12 cellular contexts compared by ENCODE assay signal in the genomic region with DNA sequence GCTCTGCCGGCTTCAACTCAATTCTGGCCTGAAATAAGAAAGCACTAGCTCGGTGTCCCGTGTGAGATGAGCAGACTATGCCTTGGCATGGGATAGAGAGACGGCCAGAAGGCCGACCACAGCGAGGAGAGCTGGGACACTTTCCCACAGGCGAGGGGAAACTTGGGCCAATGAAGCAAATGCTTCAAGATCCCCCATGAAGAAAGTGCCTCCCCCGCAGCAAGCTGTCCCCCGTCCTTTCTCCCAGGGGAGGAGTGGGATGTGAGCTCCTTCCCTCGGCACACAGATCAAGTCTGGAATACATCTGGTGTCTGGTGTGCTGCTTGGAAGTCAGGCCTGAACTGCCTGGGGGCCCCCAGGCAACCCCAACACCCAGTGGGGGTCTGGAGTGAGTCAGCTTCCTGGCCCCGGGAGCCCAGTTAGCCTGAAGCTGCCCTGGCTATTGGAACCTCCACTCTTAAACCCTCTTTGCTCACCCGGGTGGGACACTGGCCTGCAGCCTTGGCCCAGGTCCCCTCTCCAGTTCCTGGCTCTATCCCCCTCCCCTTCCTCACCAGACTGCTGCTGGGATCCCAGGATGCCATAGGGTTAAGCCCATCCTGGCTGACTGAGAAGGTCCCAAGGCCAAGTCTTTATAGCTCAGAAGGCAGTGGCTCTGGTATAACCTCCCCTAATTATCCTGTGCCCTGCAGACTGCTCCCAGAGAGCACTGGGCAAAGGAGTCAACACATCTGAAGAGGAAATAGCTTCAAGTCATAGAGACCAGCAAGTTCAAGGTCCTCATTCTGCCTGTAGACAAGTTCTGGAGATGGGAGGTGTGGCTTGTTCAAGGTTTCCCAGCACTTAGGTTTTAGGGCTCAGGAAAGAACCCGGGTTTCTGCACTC.
DNase-seq lines count a peak whose midpoint lies in the region; ATAC-seq and TF ChIP-seq lines count a peak whose summit lies in the region.
"Had no signal": no experiment of that assay in that cellular context is flagged by ENCODE, and none has a peak within 500 bp of the region (broad histone marks: within the 10 kb centered on the region; RNA-seq: fewer than 3 reads in every experiment).

No MANE protein-coding gene starts in this region.

- CTCF ChIA-PET in naive thymus-derived CD4-positive, alpha-beta T cell (lab: Charles Lee) = no interaction called here

- no peaks in the 10 kb centered on the region for H3K27me3 ChIP-seq in dorsolateral prefrontal cortex
- no peaks in the 10 kb centered on the region for H3K27me3 ChIP-seq in skeletal muscle satellite cell (ENCODE audit: control insufficient read depth, insufficient read depth, low read length)
- no peaks in the 10 kb centered on the region for H3K27me3 ChIP-seq in naive thymus-derived CD4-positive, alpha-beta T cell (ENCODE audit: control insufficient read depth in 2 of 2, insufficient read depth in 2 of 2, low read length in 2 of 2)
- H3K27me3 ChIP-seq in effector memory CD4-positive, alpha-beta T cell (replicated peaks; ENCODE audit: control insufficient read depth, insufficient read depth, low read length, poor library complexity, severe bottlenecking) = no peaks in the 10 kb centered on the region

- H3K4me1 ChIP-seq in skeletal muscle satellite cell (ENCODE audit: control insufficient read depth, insufficient read depth, low read length) = peaks cover 52% of the 10 kb centered on the region
- no peaks in the 10 kb centered on the region for H3K4me1 ChIP-seq in naive thymus-derived CD4-positive, alpha-beta T cell (ENCODE audit: control insufficient read depth in 2 of 2, insufficient read depth in 2 of 2, low read length in 2 of 2)
- H3K4me1 ChIP-seq in effector memory CD4-positive, alpha-beta T cell (ENCODE audit: control insufficient read depth, insufficient read depth, low read length, poor library complexity, severe bottlenecking) = no peaks in the 10 kb centered on the region

- H3K36me3 ChIP-seq in skeletal muscle satellite cell (ENCODE audit: insufficient read depth, low read length) = no peaks in the 10 kb centered on the region
- no peaks in the 10 kb centered on the region for H3K36me3 ChIP-seq in naive thymus-derived CD4-positive, alpha-beta T cell (ENCODE audit: control insufficient read depth in 2 of 3, insufficient read depth in 3 of 3, low read length in 3 of 3)
- no peaks in the 10 kb centered on the region for H3K36me3 ChIP-seq in effector memory CD4-positive, alpha-beta T cell (ENCODE audit: control insufficient read depth, insufficient read depth, low read length)

- no peak overlapping the region for H3K27ac Mint-ChIP-seq in naive thymus-derived CD4-positive, alpha-beta T cell
- H3K27ac Mint-ChIP-seq: naive B cell had no signal

- peak; percentile 12 for DNase-seq in GM03348 (ENCODE audit: low spot score)
- DNase-seq in RPMI7951 (ENCODE audit: low read depth) = peak; percentile 97
- DNase-seq in dorsolateral prefrontal cortex = peak in 1 of 10 donors; percentile 28
- DNase-seq in LoVo (ENCODE audit: low spot score) = no peak
- no peak for DNase-seq in naive thymus-derived CD4-positive, alpha-beta T cell
- no peak for DNase-seq in effector memory CD4-positive, alpha-beta T cell
- DNase-seq: activated CD4-positive, CD25-positive, alpha-beta regulatory T cell treated with anti-CD3 and anti-CD28 coated beads, Interleukin-2, amount 50 U/mL, for 72 hours; effector CD8-positive, alpha-beta T cell; naive B cell; NCI-H1048 had no signal

- H3K9ac ChIP-seq in skeletal muscle satellite cell (ENCODE audit: low read depth, low read length) = peak overlapping the region; percentile 29

- no peaks in the 10 kb centered on the region for H3K36me3 Mint-ChIP-seq in naive thymus-derived CD4-positive, alpha-beta T cell
- H3K36me3 Mint-ChIP-seq: naive B cell had no signal

- peak overlapping the region in 41 of 59 donors; percentile 1 to 75 (median 42) for H3K27ac ChIP-seq in dorsolateral prefrontal cortex
- H3K27ac ChIP-seq in naive thymus-derived CD4-positive, alpha-beta T cell (ENCODE audit: low read depth, low read length) = no peak overlapping the region
- no peak overlapping the region for H3K27ac ChIP-seq in effector memory CD4-positive, alpha-beta T cell (ENCODE audit: insufficient read depth, low read length, poor library complexity, severe bottlenecking)

- POLR2A ChIA-PET in naive thymus-derived CD4-positive, alpha-beta T cell (lab: Charles Lee) = no interaction called here

- H3K4me1 Mint-ChIP-seq in naive thymus-derived CD4-positive, alpha-beta T cell = peaks cover 0 to 10% (median 0%) of the 10 kb centered on the region in 7 donors

- H3K4me3 ChIP-seq in dorsolateral prefrontal cortex (no peak overlapping the region), skeletal muscle satellite cell (ENCODE audit: low read length) (peak overlapping the region; percentile 30)
- no peak overlapping the region for H3K4me3 ChIP-seq in naive thymus-derived CD4-positive, alpha-beta T cell (ENCODE audit: low read length)
- no peak overlapping the region for H3K4me3 ChIP-seq in effector memory CD4-positive, alpha-beta T cell (ENCODE audit: insufficient read depth, low read depth, low read length, poor library complexity, severe bottlenecking)

- H3K9me3 Mint-ChIP-seq in naive thymus-derived CD4-positive, alpha-beta T cell = peaks cover 0 to 2% (median 0%) of the 10 kb centered on the region in 11 donors
- H3K9me3 Mint-ChIP-seq: naive B cell had no signal

- no peaks in the 10 kb centered on the region for H3K27me3 Mint-ChIP-seq in naive thymus-derived CD4-positive, alpha-beta T cell

- intact Hi-C loops in dorsolateral prefrontal cortex (cut with DNase I) = no loop called here
- intact Hi-C loops in naive thymus-derived CD4-positive, alpha-beta T cell (cut with micrococcal nuclease) = no loop called here

- H3K9me3 ChIP-seq in skeletal muscle satellite cell (replicated peaks; ENCODE audit: low read length) = no peaks in the 10 kb centered on the region
- no peaks in the 10 kb centered on the region for H3K9me3 ChIP-seq in naive thymus-derived CD4-positive, alpha-beta T cell (ENCODE audit: control insufficient read depth in 2 of 3, low read length in 3 of 3)
- H3K9me3 ChIP-seq in effector memory CD4-positive, alpha-beta T cell (ENCODE audit: control insufficient read depth, low read length) = no peaks in the 10 kb centered on the region

- no peak overlapping the region for H3K4me3 Mint-ChIP-seq in naive thymus-derived CD4-positive, alpha-beta T cell
- H3K4me3 Mint-ChIP-seq: naive B cell had no signal

- no peak for TF ChIP-seq CTCF in dorsolateral prefrontal cortex (IDR thresholded peaks at IDR 0.05 in 54 of 56, conservative IDR thresholded peaks at IDR 0.05 in 2 of 56; ENCODE audit: low read depth in 1 of 56, partially characterized antibody in 56 of 56)

- H3K4me2 ChIP-seq in skeletal muscle satellite cell (ENCODE audit: low read length) = peak overlapping the region; percentile 51

- ATAC-seq in naive thymus-derived CD4-positive, alpha-beta T cell = no peak
- no peak for ATAC-seq in HG03460 (IDR thresholded peaks at IDR 0.05; ENCODE audit: unreplicated experiment)

Comparison
In these comparisons a context has a peak if more than half of its experiments do, and no peak if none do; other contexts are left out.
1. DNase-seq: peak in GM03348 (single experiment) and RPMI7951 (single experiment); none in LoVo (single experiment), naive thymus-derived CD4-positive, alpha-beta T cell (0 of 9) and effector memory CD4-positive, alpha-beta T cell (0 of 3).
2. H3K27ac ChIP-seq: peak in dorsolateral prefrontal cortex (41 of 59); none in naive thymus-derived CD4-positive, alpha-beta T cell (single experiment) and effector memory CD4-positive, alpha-beta T cell (single experiment).